20 cellular contexts compared by ENCODE assay signal in genomic region chr3:112752092-112752512, GRCh38.
DNase-seq lines count a peak whose midpoint lies in the region; ATAC-seq and TF ChIP-seq lines count a peak whose summit lies in the region.
"Had no signal": no experiment of that assay in that cellular context is flagged by ENCODE, and none has a peak within 500 bp of the region (broad histone marks: within the 10 kb centered on the region; RNA-seq: fewer than 3 reads in every experiment).

No MANE protein-coding gene starts in this region.

- H2AFZ ChIP-seq in mesenchymal stem cell (ENCODE audit: low read depth, low read length), result no peak overlapping the region
- H2AFZ ChIP-seq in smooth muscle cell (ENCODE audit: low read depth), result no peak overlapping the region

- no peak for TF ChIP-seq CTCF in Caco-2 (IDR thresholded peaks at IDR 0.05; ENCODE audit: insufficient read depth in 1 of 2, low read depth in 1 of 2, low read length in 1 of 2, severe bottlenecking in 1 of 2, unreplicated experiment in 1 of 2)
- no peak for TF ChIP-seq CTCF in HFF-Myc (IDR thresholded peaks at IDR 0.05; ENCODE audit: low read depth, low read length, missing control alignments)
- no peak for TF ChIP-seq CTCF in mucosa of descending colon (IDR thresholded peaks at IDR 0.05)
- TF ChIP-seq CTCF in smooth muscle cell (IDR thresholded peaks at IDR 0.05; ENCODE audit: borderline replicate concordance, insufficient read depth, poor library complexity, severe bottlenecking), result no peak

- POLR2A ChIA-PET in Caco-2 (lab: Charles Lee), result no interaction called here

- peaks cover 14% of the 10 kb centered on the region for H3K4me1 Mint-ChIP-seq in Caco-2 (ENCODE audit: low read depth, unreplicated experiment)
- peaks cover 22% of the 10 kb centered on the region for H3K4me1 Mint-ChIP-seq in dendritic cell treated with granulocyte-macrophage colony-stimulating factor and Interleukin-4, amounts not matched to agents 40 ng/mL and 50 ng/mL, for 4 days (ENCODE audit: low read depth)
- peaks cover 11% of the 10 kb centered on the region for H3K4me1 Mint-ChIP-seq in T-helper 2 cell treated with Interferon-gamma antibody and Interleukin-4, amounts not matched to agents 5 μg/mL and 100 μg/mL, for 36 hours (ENCODE audit: low read depth)

- peak; percentile 90 for ATAC-seq in mucosa of descending colon
- ATAC-seq: sciatic nerve had no signal

- H2BK5ac ChIP-seq in mesenchymal stem cell (ENCODE audit: low read depth, low read length, poor library complexity, severe bottlenecking), result no peak overlapping the region

- no peak overlapping the region for H3K9ac ChIP-seq in mesenchymal stem cell (ENCODE audit: low read length)
- no peak overlapping the region for H3K9ac ChIP-seq in smooth muscle cell (ENCODE audit: low read depth)

- H3K9me3 ChIP-seq in Caco-2, result no peaks in the 10 kb centered on the region
- H3K9me3 ChIP-seq in mucosa of descending colon, result no peaks in the 10 kb centered on the region
- no peaks in the 10 kb centered on the region for H3K9me3 ChIP-seq in mesenchymal stem cell (ENCODE audit: control insufficient read depth, low read length)
- no peaks in the 10 kb centered on the region for H3K9me3 ChIP-seq in smooth muscle cell (replicated peaks; ENCODE audit: low read depth)
- H3K9me3 ChIP-seq: ascending aorta, suprapubic skin had no signal

- H4K91ac ChIP-seq in mesenchymal stem cell (ENCODE audit: low read length), result no peak overlapping the region

- no peaks in the 10 kb centered on the region for H3K36me3 Mint-ChIP-seq in Caco-2 (ENCODE audit: insufficient read depth, unreplicated experiment)
- H3K36me3 Mint-ChIP-seq in dendritic cell treated with granulocyte-macrophage colony-stimulating factor and Interleukin-4, amounts not matched to agents 40 ng/mL and 50 ng/mL, for 4 days (ENCODE audit: low read depth), result no peaks in the 10 kb centered on the region
- peaks cover 4% of the 10 kb centered on the region for H3K36me3 Mint-ChIP-seq in T-helper 2 cell treated with Interferon-gamma antibody and Interleukin-4, amounts not matched to agents 5 μg/mL and 100 μg/mL, for 36 hours (ENCODE audit: low read depth)

- H2AK5ac ChIP-seq in mesenchymal stem cell (ENCODE audit: low read length, severe bottlenecking), result no peak overlapping the region

- H2BK120ac ChIP-seq in mesenchymal stem cell (ENCODE audit: low read depth, low read length), result no peak overlapping the region

- no peak overlapping the region for H3K4ac ChIP-seq in mesenchymal stem cell (ENCODE audit: low read depth in 1 of 2, low read length in 2 of 2)

- no peak overlapping the region for H2BK15ac ChIP-seq in mesenchymal stem cell (ENCODE audit: low read depth, poor library complexity, severe bottlenecking)

- CTCF ChIA-PET in Caco-2 (lab: Charles Lee), result interaction anchor here (1.5 kb wide), 1 partner anchor 17 kb away, joined by 5 read pairs; no protein-coding TSS in a partner anchor

- H3K4me3 ChIP-seq in Caco-2 (ENCODE audit: low read depth, low read length) (no peak overlapping the region), HFF-Myc (replicated peaks; ENCODE audit: low read depth, low read length) (no peak overlapping the region), mucosa of descending colon (no peak overlapping the region), mesenchymal stem cell (ENCODE audit: insufficient read depth in 1 of 2, low read depth in 1 of 2, low read length in 2 of 2) (no peak overlapping the region), smooth muscle cell (no peak overlapping the region)
- H3K4me3 ChIP-seq: ascending aorta, heart right ventricle, suprapubic skin had no signal

- H4K20me1 ChIP-seq in smooth muscle cell (ENCODE audit: low read depth), result no peaks in the 10 kb centered on the region

- no peak overlapping the region for H3K23ac ChIP-seq in mesenchymal stem cell (ENCODE audit: low read length in 2 of 2)

- H3K36me3 ChIP-seq in Caco-2 (ENCODE audit: control insufficient read depth, insufficient read depth, low read length) (no peaks in the 10 kb centered on the region), mucosa of descending colon (ENCODE audit: low read depth) (no peaks in the 10 kb centered on the region), mesenchymal stem cell (ENCODE audit: control insufficient read depth in 1 of 2, insufficient read depth in 2 of 2, low read depth in 1 of 2, low read length in 2 of 2) (no peaks in the 10 kb centered on the region), smooth muscle cell (ENCODE audit: low read depth) (no peaks in the 10 kb centered on the region)
- H3K36me3 ChIP-seq: ascending aorta, heart right ventricle, neutrophil, suprapubic skin had no signal

- H3K4me1 ChIP-seq in Caco-2 (peaks cover 14% of the 10 kb centered on the region; the same call in 1 of the 2 replicates), mucosa of descending colon (ENCODE audit: low read depth) (no peaks in the 10 kb centered on the region), mesenchymal stem cell (ENCODE audit: control insufficient read depth, insufficient read depth, low read depth, low read length) (no peaks in the 10 kb centered on the region), smooth muscle cell (ENCODE audit: low read depth) (peaks cover 5% of the 10 kb centered on the region)
- H3K4me1 ChIP-seq: ascending aorta, suprapubic skin had no signal

- no peak overlapping the region for H3K4me3 Mint-ChIP-seq in Caco-2 (ENCODE audit: unreplicated experiment)
- no peak overlapping the region for H3K4me3 Mint-ChIP-seq in dendritic cell treated with granulocyte-macrophage colony-stimulating factor and Interleukin-4, amounts not matched to agents 40 ng/mL and 50 ng/mL, for 4 days
- no peak overlapping the region for H3K4me3 Mint-ChIP-seq in T-helper 2 cell treated with Interferon-gamma antibody and Interleukin-4, amounts not matched to agents 5 μg/mL and 100 μg/mL, for 36 hours
- H3K4me3 Mint-ChIP-seq: B cell, HFFc6 had no signal

- H3K18ac ChIP-seq in mesenchymal stem cell (ENCODE audit: low read depth in 1 of 2, low read length in 2 of 2), result no peak overlapping the region

- no peaks in the 10 kb centered on the region for H3K79me2 ChIP-seq in smooth muscle cell (ENCODE audit: low read depth)

- no peaks in the 10 kb centered on the region for H3K9me3 Mint-ChIP-seq in Caco-2 (ENCODE audit: unreplicated experiment)
- peaks cover 8% of the 10 kb centered on the region for H3K9me3 Mint-ChIP-seq in dendritic cell treated with granulocyte-macrophage colony-stimulating factor and Interleukin-4, amounts not matched to agents 40 ng/mL and 50 ng/mL, for 4 days
- H3K9me3 Mint-ChIP-seq in T-helper 2 cell treated with Interferon-gamma antibody and Interleukin-4, amounts not matched to agents 5 μg/mL and 100 μg/mL, for 36 hours, result peaks cover 21% of the 10 kb centered on the region
- H3K9me3 Mint-ChIP-seq: HFFc6 had no signal

- no peak overlapping the region for H3K14ac ChIP-seq in mesenchymal stem cell (ENCODE audit: low read length in 2 of 2)

- intact Hi-C loops in Caco-2 (cut with micrococcal nuclease; ENCODE audit: unreplicated experiment) (no loop called here), mucosa of descending colon (cut with DNase I, micrococcal nuclease) (no loop called here)
- intact Hi-C loops in dendritic cell treated with granulocyte-macrophage colony-stimulating factor and Interleukin-4, amounts not matched to agents 40 ng/mL and 50 ng/mL, for 4 days (cut with micrococcal nuclease), result no loop called here

- DNase-seq in Caco-2 (peak; percentile 37 to 57), HFF-Myc (ENCODE audit: extremely low read depth, low read depth) (peak; percentile 50), mucosa of descending colon (peak in 1 of 3 donors; percentile 17), mesenchymal stem cell (no peak), smooth muscle cell (lab: John Stamatoyannopoulos, UW; ENCODE audit: unreplicated experiment) (no peak)
- no peak for DNase-seq in T-helper 2 cell treated with Interferon-gamma antibody and Interleukin-4, amounts not matched to agents 5 μg/mL and 100 μg/mL, for 36 hours (ENCODE audit: low spot score)
- DNase-seq: activated CD4-positive, alpha-beta T cell treated with anti-CD3 and anti-CD28 coated beads for 1 hour; DND-41; heart right ventricle; HFFc6; islet precursor cell; SHP77 treated with DMSO at 0.1 percent for 48 hours; stimulated activated CD4-positive, alpha-beta T cell treated with anti-CD3 and anti-CD28 coated beads, Interleukin-2, amount 100 ng/mL, for 48 hours; T-helper 9 cell had no signal

- H3K27ac ChIP-seq in mesenchymal stem cell (ENCODE audit: low read length, poor library complexity, severe bottlenecking), result no peak overlapping the region
- no peak overlapping the region for H3K27ac ChIP-seq in smooth muscle cell (ENCODE audit: low read depth)
- H3K27ac ChIP-seq: ascending aorta, neutrophil, suprapubic skin had no signal

- no peaks in the 10 kb centered on the region for H3F3A ChIP-seq in smooth muscle cell (ENCODE audit: low read depth)

- H3K79me1 ChIP-seq in mesenchymal stem cell (replicated peaks; ENCODE audit: low read length, poor library complexity, severe bottlenecking), result no peaks in the 10 kb centered on the region

- H3K27me3 ChIP-seq in Caco-2 (replicated peaks; ENCODE audit: control insufficient read depth, insufficient read depth, low read length), result no peaks in the 10 kb centered on the region
- H3K27me3 ChIP-seq in mesenchymal stem cell (ENCODE audit: control insufficient read depth in 1 of 2, insufficient read depth in 1 of 2, low read length in 2 of 2), result no peaks in the 10 kb centered on the region
- no peaks in the 10 kb centered on the region for H3K27me3 ChIP-seq in smooth muscle cell (ENCODE audit: low read depth)
- H3K27me3 ChIP-seq: ascending aorta, heart right ventricle, neutrophil, suprapubic skin had no signal

- no TSS peak for BruUV-seq in Caco-2 (replicated peaks; lab: Mats Ljungman, UMichigan)

- H3K4me2 ChIP-seq in mesenchymal stem cell (ENCODE audit: low read length, poor library complexity, severe bottlenecking) (no peak overlapping the region), smooth muscle cell (no peak overlapping the region)

- H3K27me3 Mint-ChIP-seq in Caco-2 (ENCODE audit: insufficient read depth, unreplicated experiment), result no peaks in the 10 kb centered on the region
- no peaks in the 10 kb centered on the region for H3K27me3 Mint-ChIP-seq in dendritic cell treated with granulocyte-macrophage colony-stimulating factor and Interleukin-4, amounts not matched to agents 40 ng/mL and 50 ng/mL, for 4 days
- H3K27me3 Mint-ChIP-seq in T-helper 2 cell treated with Interferon-gamma antibody and Interleukin-4, amounts not matched to agents 5 μg/mL and 100 μg/mL, for 36 hours (ENCODE audit: low read depth), result peaks cover 8% of the 10 kb centered on the region
- H3K27me3 Mint-ChIP-seq: B cell had no signal

- whole genome bisulfite sequencing in mesenchymal stem cell, result 82% methylated on average over 1 of the region's 1 CpG
- 94% methylated on average over 1 of the region's 1 CpG for WGBS in smooth muscle cell (ENCODE audit: low lambda C conversion rate)

- H2BK12ac ChIP-seq in mesenchymal stem cell (ENCODE audit: low read length in 2 of 2), result no peak overlapping the region

- peak overlapping the region; percentile 24 for H3K27ac Mint-ChIP-seq in Caco-2 (ENCODE audit: unreplicated experiment)
- H3K27ac Mint-ChIP-seq in dendritic cell treated with granulocyte-macrophage colony-stimulating factor and Interleukin-4, amounts not matched to agents 40 ng/mL and 50 ng/mL, for 4 days, result peak overlapping the region; percentile 47
- no peak overlapping the region for H3K27ac Mint-ChIP-seq in T-helper 2 cell treated with Interferon-gamma antibody and Interleukin-4, amounts not matched to agents 5 μg/mL and 100 μg/mL, for 36 hours
- H3K27ac Mint-ChIP-seq: B cell, HFFc6 had no signal

- H4K8ac ChIP-seq in mesenchymal stem cell (ENCODE audit: low read length), result no peak overlapping the region

Comparison
In these comparisons a context has a peak if more than half of its experiments do, and no peak if none do; other contexts are left out.
1. DNase-seq: peak in Caco-2 (2 of 2) and HFF-Myc (single experiment); none in mesenchymal stem cell (single experiment), T-helper 2 cell treated with Interferon-gamma antibody and Interleukin-4, amounts not matched to agents 5 μg/mL and 100 μg/mL, for 36 hours (single experiment) and smooth muscle cell (single experiment).